In the genomic region with DNA sequence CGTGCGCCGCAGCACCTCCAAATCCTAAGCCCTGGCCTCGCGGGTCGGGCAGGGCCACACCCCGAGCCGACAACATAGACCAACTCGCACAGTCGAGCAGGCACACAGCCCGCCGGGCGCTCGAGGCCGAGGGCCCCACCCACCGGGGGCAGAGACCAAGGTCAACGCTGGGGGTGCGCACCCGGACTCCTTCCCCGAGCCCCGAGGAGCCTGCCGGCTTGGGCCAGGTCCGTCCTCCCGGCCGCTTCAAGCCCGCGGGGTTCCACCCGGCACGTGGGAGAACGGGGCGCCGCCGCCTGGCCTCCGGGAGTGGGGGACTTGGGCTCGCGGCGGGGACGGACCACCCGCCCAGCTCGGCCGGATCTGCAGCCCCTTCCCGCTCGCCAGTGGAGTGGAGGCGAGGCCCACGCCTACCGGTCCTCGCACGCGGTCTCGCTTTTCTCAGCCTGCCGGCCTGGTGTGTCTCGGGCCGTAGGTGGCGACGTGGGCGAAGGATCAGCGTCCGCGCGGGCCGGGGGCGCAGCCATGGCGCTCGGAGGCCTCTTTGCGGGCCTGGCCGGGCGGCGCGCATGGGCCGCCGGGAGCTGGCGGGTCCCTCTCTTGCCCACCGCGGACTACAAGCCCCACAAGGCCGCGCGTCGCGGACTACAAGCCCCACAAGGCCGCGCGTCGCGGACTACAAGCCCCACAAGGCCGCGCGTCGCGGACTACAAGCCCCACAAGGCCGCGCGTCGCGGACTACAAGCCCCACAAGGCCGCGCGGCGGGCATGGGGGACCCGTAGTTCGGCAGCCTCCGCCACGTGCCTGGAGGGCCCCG, we compare ENCODE assay signal across 1 cellular context.
A peak's percentile ranks its signal among the peaks of the same experiment; 100 is the strongest.
TF ChIP-seq lines count a peak whose summit lies in the region.

A gene (minus strand): TSS at position 571 of the 818 bp plus-strand sequence. CDS start 44 bp downstream, at position 527.

TF ChIP-seq in H1, 55 proteins besides CTCF, POLR2A, EP300 and RAD21 (continued from another document):
- peak; percentile 26 for TF ChIP-seq POLR2AphosphoS5 (IDR thresholded peaks at IDR 0.05; ENCODE audit: low read depth, low read length)
